Comparison of ENCODE assay signal across 28 cellular contexts in the genomic region with DNA sequence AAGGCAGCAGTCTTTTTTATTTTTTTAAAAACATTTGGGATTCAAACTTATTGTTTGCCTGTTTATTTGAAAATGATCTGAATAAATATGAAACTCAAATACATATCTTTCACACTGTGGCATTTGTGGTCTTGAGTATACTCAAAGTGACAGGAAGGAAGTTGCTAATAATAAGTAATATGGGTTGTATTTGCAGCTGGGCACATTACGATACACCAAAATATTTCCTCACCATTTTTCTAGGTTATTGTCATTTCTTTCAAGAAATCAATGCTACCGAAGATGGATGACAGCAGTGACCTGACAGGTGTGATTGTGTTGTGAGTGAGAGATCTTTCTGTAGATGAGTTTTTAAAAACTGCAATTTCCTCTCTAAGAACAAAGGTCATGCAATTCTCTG.
"Had no signal": no experiment of that assay in that cellular context is flagged by ENCODE, and none has a peak within 500 bp of the region (broad histone marks: within the 10 kb centered on the region; RNA-seq: fewer than 3 reads in every experiment).

No MANE protein-coding gene starts in this region.

- H3K4me1 ChIP-seq: esophagus muscularis mucosa, foreskin keratinocyte, gastroesophageal sphincter had no signal

- H2AFZ ChIP-seq: hepatocyte had no signal

- ATAC-seq: activated CD4-positive, alpha-beta T cell treated with anti-CD3 and anti-CD28 coated beads for 36 hours; activated CD8-positive, alpha-beta memory T cell treated with anti-CD3 and anti-CD28 coated beads, Interleukin-2, amount 10 ng/mL, durations not matched to agents 7 days and 5 days; activated CD8-positive, alpha-beta T cell treated with anti-CD3 and anti-CD28 coated beads, Interleukin-2, amount 10 ng/mL, durations not matched to agents 7 days and 5 days; foreskin keratinocyte; gastroesophageal sphincter; heart right ventricle had no signal

- H3K27me3 ChIP-seq: brain microvascular endothelial cell, esophagus muscularis mucosa, foreskin keratinocyte, gastroesophageal sphincter, heart right ventricle, hepatocyte had no signal

- H3K79me2 ChIP-seq: hepatocyte had no signal

- H3K4me2 ChIP-seq: hepatocyte had no signal

- DNase-seq: activated CD4-positive, alpha-beta memory T cell treated with anti-CD3 and anti-CD28 coated beads for 36 hours; activated CD4-positive, alpha-beta T cell treated with anti-CD3 and anti-CD28 coated beads for 36 hours; activated CD4-positive, alpha-beta T cell treated with anti-CD3 and anti-CD28 coated beads, Interleukin-2, amount 10 ng/mL, durations not matched to agents 24 days and 14 days; activated CD4-positive, CD25-positive, alpha-beta regulatory T cell; activated CD4-positive, CD25-positive, alpha-beta regulatory T cell treated with anti-CD3 and anti-CD28 coated beads, Interleukin-2, amount 50 U/mL, for 72 hours; activated CD8-positive, alpha-beta memory T cell treated with anti-CD3 and anti-CD28 coated beads, Interleukin-2, amount 10 ng/mL, durations not matched to agents 7 days and 5 days; activated CD8-positive, alpha-beta memory T cell treated with anti-CD3 and anti-CD28 coated beads, Interleukin-2, amount 50 U/mL, for 4 hours; activated CD8-positive, alpha-beta T cell treated with anti-CD3 and anti-CD28 coated beads, Interleukin-2, amount 10 ng/mL, durations not matched to agents 7 days and 5 days; activated gamma-delta T cell; activated naive CD4-positive, alpha-beta T cell; activated naive CD4-positive, alpha-beta T cell treated with anti-CD3 and anti-CD28 coated beads, Interleukin-2, amount 10 ng/mL, durations not matched to agents 7 days and 5 days; activated T-cell treated with anti-CD3 and anti-CD28 coated beads, Interleukin-2, amount 50 U/mL, for 1 hour; activated T-cell treated with anti-CD3 and anti-CD28 coated beads, Interleukin-2, amount 50 U/mL, for 48 hours; amniotic stem cell; anterior cingulate cortex; brain microvascular endothelial cell; dorsolateral prefrontal cortex; effector memory CD4-positive, alpha-beta T cell; endodermal cell; erythroblast; foreskin keratinocyte; heart right ventricle had no signal

- FAIRE-seq: astrocyte, bronchial epithelial cell had no signal

- H3K27ac ChIP-seq: brain microvascular endothelial cell, coronary artery, dorsolateral prefrontal cortex, esophagus muscularis mucosa, foreskin keratinocyte, gastroesophageal sphincter, heart right ventricle, hepatocyte had no signal

- H3K4me3 ChIP-seq: coronary artery, dorsolateral prefrontal cortex, esophagus muscularis mucosa, gastroesophageal sphincter, heart right ventricle, hepatocyte had no signal

- H3K9me3 ChIP-seq: esophagus muscularis mucosa, gastroesophageal sphincter, heart right ventricle had no signal

- H3K36me3 ChIP-seq: brain microvascular endothelial cell, esophagus muscularis mucosa, gastroesophageal sphincter, heart right ventricle had no signal
